ENCODE assay signal across 8 cellular contexts in the genomic region with DNA sequence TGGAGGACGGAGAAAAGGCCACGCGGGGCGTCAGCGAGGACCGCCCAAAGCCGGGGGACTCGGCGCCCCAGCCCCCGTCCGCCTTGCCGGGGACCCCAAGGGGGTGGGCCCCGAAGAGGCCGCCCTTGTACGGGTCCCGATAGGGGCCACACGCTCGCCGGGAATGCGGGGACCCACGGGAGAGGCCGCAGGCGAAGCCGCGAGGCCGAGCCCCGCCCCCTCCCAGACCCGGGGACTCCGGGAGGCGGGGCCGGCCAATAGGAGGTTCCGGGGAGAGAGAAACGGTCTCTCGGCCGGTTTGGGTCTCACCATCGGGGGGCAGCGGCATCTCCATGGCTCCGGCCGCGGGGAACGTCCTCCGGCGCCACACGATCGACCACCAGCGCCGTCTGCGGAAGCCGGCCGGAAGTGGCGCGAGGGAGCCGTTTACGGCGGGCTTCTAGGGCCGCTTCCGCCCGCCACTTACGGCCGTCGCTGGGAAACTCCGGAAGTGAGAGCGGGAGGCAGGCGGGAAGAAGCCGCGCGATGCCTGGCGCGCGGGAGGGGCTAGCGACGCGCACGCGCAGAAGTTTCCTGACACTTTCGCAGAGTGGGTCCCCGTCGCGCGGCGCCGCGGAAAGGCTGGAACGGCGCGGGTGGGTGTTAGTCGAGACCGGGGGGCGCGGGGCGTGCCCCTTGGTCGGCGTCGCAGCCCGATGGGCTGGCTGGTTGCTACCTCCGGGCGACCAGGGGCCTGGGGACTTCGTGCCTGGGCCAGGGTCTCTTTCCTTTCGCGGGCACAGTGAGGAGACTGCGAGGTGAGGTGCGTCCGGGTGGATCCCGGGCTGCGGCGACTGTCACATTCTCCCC. TPM values are rescaled to one million over a fixed set of nuclear protein-coding genes. Genes with fewer than 3 reads are reported as not detected.
DNase-seq lines count a peak whose midpoint lies in the region; ATAC-seq and TF ChIP-seq lines count a peak whose summit lies in the region.

A gene with protein sequence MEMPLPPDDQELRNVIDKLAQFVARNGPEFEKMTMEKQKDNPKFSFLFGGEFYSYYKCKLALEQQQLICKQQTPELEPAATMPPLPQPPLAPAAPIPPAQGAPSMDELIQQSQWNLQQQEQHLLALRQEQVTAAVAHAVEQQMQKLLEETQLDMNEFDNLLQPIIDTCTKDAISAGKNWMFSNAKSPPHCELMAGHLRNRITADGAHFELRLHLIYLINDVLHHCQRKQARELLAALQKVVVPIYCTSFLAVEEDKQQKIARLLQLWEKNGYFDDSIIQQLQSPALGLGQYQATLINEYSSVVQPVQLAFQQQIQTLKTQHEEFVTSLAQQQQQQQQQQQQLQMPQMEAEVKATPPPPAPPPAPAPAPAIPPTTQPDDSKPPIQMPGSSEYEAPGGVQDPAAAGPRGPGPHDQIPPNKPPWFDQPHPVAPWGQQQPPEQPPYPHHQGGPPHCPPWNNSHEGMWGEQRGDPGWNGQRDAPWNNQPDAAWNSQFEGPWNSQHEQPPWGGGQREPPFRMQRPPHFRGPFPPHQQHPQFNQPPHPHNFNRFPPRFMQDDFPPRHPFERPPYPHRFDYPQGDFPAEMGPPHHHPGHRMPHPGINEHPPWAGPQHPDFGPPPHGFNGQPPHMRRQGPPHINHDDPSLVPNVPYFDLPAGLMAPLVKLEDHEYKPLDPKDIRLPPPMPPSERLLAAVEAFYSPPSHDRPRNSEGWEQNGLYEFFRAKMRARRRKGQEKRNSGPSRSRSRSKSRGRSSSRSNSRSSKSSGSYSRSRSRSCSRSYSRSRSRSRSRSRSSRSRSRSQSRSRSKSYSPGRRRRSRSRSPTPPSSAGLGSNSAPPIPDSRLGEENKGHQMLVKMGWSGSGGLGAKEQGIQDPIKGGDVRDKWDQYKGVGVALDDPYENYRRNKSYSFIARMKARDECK (minus strand): TSS at position 393 of the 849 bp plus-strand sequence. CDS start 59 bp downstream, at position 334.

- no peaks in the 10 kb centered on the region for H3K9me3 Mint-ChIP-seq in activated T-helper 17 cell treated with anti-CD3 and anti-CD28 coated beads, Interleukin-2, amount 50 U/mL, for 72 hours
- H3K9me3 Mint-ChIP-seq in naive thymus-derived CD8-positive, alpha-beta T cell = no peaks in the 10 kb centered on the region
- no peaks in the 10 kb centered on the region for H3K9me3 Mint-ChIP-seq in stimulated activated naive B cell treated with anti-CD40 and anti-IgM and Interleukin-4, amounts not matched to agents 10 μg/mL and 1 μg/mL and 100 μg/mL, for 72 hours

- peak within 1 kb of the TSS; percentile 84 for H3K27ac ChIP-seq in RWPE1

- H3K4me1 Mint-ChIP-seq in activated T-helper 17 cell treated with anti-CD3 and anti-CD28 coated beads, Interleukin-2, amount 50 U/mL, for 72 hours = peaks cover 32% of the 10 kb centered on the region
- peaks cover 33 to 71% (median 62%) of the 10 kb centered on the region in 4 donors for H3K4me1 Mint-ChIP-seq in naive thymus-derived CD8-positive, alpha-beta T cell
- peaks cover 34 to 72% of the 10 kb centered on the region in 2 donors for H3K4me1 Mint-ChIP-seq in stimulated activated naive B cell treated with anti-CD40 and anti-IgM and Interleukin-4, amounts not matched to agents 10 μg/mL and 1 μg/mL and 100 μg/mL, for 72 hours

- H3K4me3 Mint-ChIP-seq in activated T-helper 17 cell treated with anti-CD3 and anti-CD28 coated beads, Interleukin-2, amount 50 U/mL, for 72 hours = peak within 1 kb of the TSS; percentile 98
- peak within 1 kb of the TSS; percentile 83 to 97 (median 90) for H3K4me3 Mint-ChIP-seq in naive thymus-derived CD8-positive, alpha-beta T cell
- H3K4me3 Mint-ChIP-seq in stimulated activated naive B cell treated with anti-CD40 and anti-IgM and Interleukin-4, amounts not matched to agents 10 μg/mL and 1 μg/mL and 100 μg/mL, for 72 hours = peak within 1 kb of the TSS; percentile 91 to 92

- POLR2A ChIA-PET in RWPE1 (lab: Yijun Ruan, JAX; ENCODE audit: low non-redundant PET) = interaction anchor here (0.6 to 0.7 kb wide), 2 partner anchors 15 to 153 kb away, joined by 3 to 5 read pairs; no protein-coding TSS in a partner anchor
- POLR2A ChIA-PET in naive thymus-derived CD8-positive, alpha-beta T cell (lab: Charles Lee) = interaction anchor here (0.7 to 2.8 kb wide), 9 partner anchors 24 to 118 kb away, joined by 3 to 22 read pairs (median 5); a partner anchor contains a TSS

- DNase-seq in EH (ENCODE audit: low read depth) = peak; percentile 94
- DNase-seq in H4 (ENCODE audit: low spot score) = peak; percentile 92
- peak; percentile 96 for DNase-seq in LoVo (ENCODE audit: low spot score)
- DNase-seq in RWPE1 (ENCODE audit: low spot score) = peak; percentile 96
- peak; percentile 87 for DNase-seq in fibroblast of mammary gland (ENCODE audit: low read depth)
- peak; percentile 91 to 97 (median 94) for DNase-seq in naive thymus-derived CD8-positive, alpha-beta T cell
- peak; percentile 90 for DNase-seq in stimulated activated naive B cell treated with anti-CD40 and anti-IgM and Interleukin-4, amounts not matched to agents 10 μg/mL and 1 μg/mL and 100 μg/mL, for 72 hours

- TF ChIP-seq CTCF in RWPE1 (conservative IDR thresholded peaks at IDR 0.05; ENCODE audit: low read depth) = no peak
- no peak for TF ChIP-seq CTCF in fibroblast of mammary gland (conservative IDR thresholded peaks at IDR 0.05; ENCODE audit: control insufficient read depth, insufficient read depth, low read depth, low read length)

- CTCF ChIA-PET in RWPE1 (lab: Yijun Ruan, JAX) = interaction anchor here (0.7 to 0.8 kb wide), 2 partner anchors 18 to 86 kb away, joined by 4 to 6 read pairs; a partner anchor contains a TSS

- H3K27ac Mint-ChIP-seq in activated T-helper 17 cell treated with anti-CD3 and anti-CD28 coated beads, Interleukin-2, amount 50 U/mL, for 72 hours = peak within 1 kb of the TSS; percentile 97
- H3K27ac Mint-ChIP-seq in naive thymus-derived CD8-positive, alpha-beta T cell = peak within 1 kb of the TSS; percentile 81 to 97 (median 90)
- H3K27ac Mint-ChIP-seq in stimulated activated naive B cell treated with anti-CD40 and anti-IgM and Interleukin-4, amounts not matched to agents 10 μg/mL and 1 μg/mL and 100 μg/mL, for 72 hours = peak within 1 kb of the TSS; percentile 96

- ATAC-seq in activated T-helper 17 cell treated with anti-CD3 and anti-CD28 coated beads, Interleukin-2, amount 50 U/mL, for 72 hours (replicated peaks) = peak; percentile 82
- peak; percentile 84 to 90 for ATAC-seq in naive thymus-derived CD8-positive, alpha-beta T cell
- peak; percentile 75 to 84 for ATAC-seq in stimulated activated naive B cell treated with anti-CD40 and anti-IgM and Interleukin-4, amounts not matched to agents 10 μg/mL and 1 μg/mL and 100 μg/mL, for 72 hours (replicated peaks)

- H3K27me3 Mint-ChIP-seq in activated T-helper 17 cell treated with anti-CD3 and anti-CD28 coated beads, Interleukin-2, amount 50 U/mL, for 72 hours = no peaks in the 10 kb centered on the region
- H3K27me3 Mint-ChIP-seq in naive thymus-derived CD8-positive, alpha-beta T cell = no peaks in the 10 kb centered on the region
- H3K27me3 Mint-ChIP-seq in stimulated activated naive B cell treated with anti-CD40 and anti-IgM and Interleukin-4, amounts not matched to agents 10 μg/mL and 1 μg/mL and 100 μg/mL, for 72 hours = no peaks in the 10 kb centered on the region

- peak within 1 kb of the TSS; percentile 93 for H3K4me3 ChIP-seq in fibroblast of mammary gland (ENCODE audit: control insufficient read depth, low read depth, low read length)

- peaks cover 61% of the 10 kb centered on the region for H3K36me3 Mint-ChIP-seq in activated T-helper 17 cell treated with anti-CD3 and anti-CD28 coated beads, Interleukin-2, amount 50 U/mL, for 72 hours (ENCODE audit: low read depth)
- H3K36me3 Mint-ChIP-seq in naive thymus-derived CD8-positive, alpha-beta T cell = peaks cover 0 to 26% (median 0%) of the 10 kb centered on the region in 3 donors
- H3K36me3 Mint-ChIP-seq in stimulated activated naive B cell treated with anti-CD40 and anti-IgM and Interleukin-4, amounts not matched to agents 10 μg/mL and 1 μg/mL and 100 μg/mL, for 72 hours = peaks cover 33 to 41% of the 10 kb centered on the region in 2 donors

RNA-seq across cellular contexts. Expression of the gene that starts here (rescaled TPM):
- total RNA-seq in H4 (2014; rRNA removed; shearing (Covaris generic)) = 2.2 and 4.1 TPM in 2 replicates
- total RNA-seq in activated T-helper 17 cell treated with anti-CD3 and anti-CD28 coated beads, Interleukin-2, amount 50 U/mL, for 72 hours = 10 to 100 TPM; 56.5 to 74.9 TPM
- 10 to 100 TPM; 75.6 to 82.0 TPM for total RNA-seq in naive thymus-derived CD8-positive, alpha-beta T cell
- polyA plus RNA-seq in naive thymus-derived CD8-positive, alpha-beta T cell = 10 to 100 TPM in 1 of 3 donors, 1 to 10 TPM in 2; 4.7 to 17.8 (median 8.6) TPM

Comparison
In these comparisons a context has a peak if more than half of its experiments do, and no peak if none do; other contexts are left out.
1. Peak in every context shown above with its lines: DNase-seq, ATAC-seq, H3K4me3 ChIP-seq and H3K27ac ChIP-seq.
2. RNA of the gene that starts here (total RNA-seq): 75.6 to 82.0 TPM in naive thymus-derived CD8-positive, alpha-beta T cell and 56.5 to 74.9 TPM in activated T-helper 17 cell treated with anti-CD3 and anti-CD28 coated beads, Interleukin-2, amount 50 U/mL, for 72 hours; 2.2 to 4.1 TPM in H4; every median in the first group is over 10 times any median in the second.